In genomic region chr3:61562810-61563613, GRCh38 we compare ENCODE assay signal across 8 cellular contexts. TPM values are rescaled to one million over a fixed set of nuclear protein-coding genes. Genes with fewer than 3 reads are reported as not detected.
A peak's percentile ranks its signal among the peaks of the same experiment; 100 is the strongest.
DNase-seq lines count a peak whose midpoint lies in the region; ATAC-seq and TF ChIP-seq lines count a peak whose summit lies in the region.

No MANE protein-coding gene starts in this region.

- DNase-seq in activated naive CD4-positive, alpha-beta T cell treated with anti-CD3 and anti-CD28 coated beads for 36 hours, result no peak
- no peak for DNase-seq in activated naive CD4-positive, alpha-beta T cell treated with Interleukin-2 at 50 U/mL for 16 hours
- DNase-seq in anterior cingulate cortex (lab: John Stamatoyannopoulos, UW) (peak in 33 of 58 donors; percentile 1 to 54 (median 18)), iPS-NIHi11 (ENCODE audit: low spot score) (peak; percentile 28), smooth muscle cell (lab: John Stamatoyannopoulos, UW; ENCODE audit: unreplicated experiment) (peak; percentile 8), activated gamma-delta T cell treated with Interleukin-2 at 50 U/mL for 16 hours (no peak), A172 (ENCODE audit: low spot score) (no peak)

- H3K4me1 ChIP-seq in smooth muscle cell (ENCODE audit: low read depth), result peaks cover 12% of the 10 kb centered on the region

- no peaks in the 10 kb centered on the region for H3K36me3 Mint-ChIP-seq in activated naive CD4-positive, alpha-beta T cell treated with anti-CD3 and anti-CD28 coated beads for 36 hours (ENCODE audit: low read depth)

- peaks cover 61% of the 10 kb centered on the region for H3K27me3 Mint-ChIP-seq in activated naive CD4-positive, alpha-beta T cell treated with anti-CD3 and anti-CD28 coated beads for 36 hours (ENCODE audit: low read depth)

- H3K9me3 Mint-ChIP-seq in activated naive CD4-positive, alpha-beta T cell treated with anti-CD3 and anti-CD28 coated beads for 36 hours, result no peaks in the 10 kb centered on the region

- H3K4me2 ChIP-seq in smooth muscle cell, result peak overlapping the region; percentile 99

- peak overlapping the region; percentile 97 for H3K4me3 ChIP-seq in smooth muscle cell

- H3F3A ChIP-seq in smooth muscle cell (ENCODE audit: low read depth), result peaks cover 18% of the 10 kb centered on the region

- H3K9me3 ChIP-seq in smooth muscle cell (replicated peaks; ENCODE audit: low read depth), result no peaks in the 10 kb centered on the region

- H3K9ac ChIP-seq in smooth muscle cell (ENCODE audit: low read depth), result peak overlapping the region; percentile 61

- under 1% methylated on average over 48 of the region's 54 CpGs for WGBS in smooth muscle cell (ENCODE audit: low lambda C conversion rate)

- H3K27me3 ChIP-seq in smooth muscle cell (ENCODE audit: low read depth), result no peaks in the 10 kb centered on the region

- TF ChIP-seq CTCF in smooth muscle cell (IDR thresholded peaks at IDR 0.05; ENCODE audit: borderline replicate concordance, insufficient read depth, poor library complexity, severe bottlenecking), result no peak

- H3K27ac ChIP-seq in smooth muscle cell (ENCODE audit: low read depth), result no peak overlapping the region

- H4K20me1 ChIP-seq in smooth muscle cell (ENCODE audit: low read depth), result peaks cover 62% of the 10 kb centered on the region

- peak overlapping the region; percentile 49 for H3K4me3 Mint-ChIP-seq in activated naive CD4-positive, alpha-beta T cell treated with anti-CD3 and anti-CD28 coated beads for 36 hours

- intact Hi-C loops in activated naive CD4-positive, alpha-beta T cell treated with anti-CD3 and anti-CD28 coated beads for 36 hours (cut with micrococcal nuclease), result loop anchor here (5.0 kb wide), 3 partner anchors 334 to 624 kb away; no protein-coding TSS in a partner anchor

- H2AFZ ChIP-seq in smooth muscle cell (ENCODE audit: low read depth), result peak overlapping the region; percentile 85

- H3K27ac Mint-ChIP-seq in activated naive CD4-positive, alpha-beta T cell treated with anti-CD3 and anti-CD28 coated beads for 36 hours, result no peak overlapping the region

- H3K36me3 ChIP-seq in smooth muscle cell (ENCODE audit: low read depth), result no peaks in the 10 kb centered on the region

- H3K4me1 Mint-ChIP-seq in activated naive CD4-positive, alpha-beta T cell treated with anti-CD3 and anti-CD28 coated beads for 36 hours (ENCODE audit: low read depth), result peaks cover 21% of the 10 kb centered on the region

- CTCF ChIA-PET in activated naive CD4-positive, alpha-beta T cell treated with anti-CD3 and anti-CD28 coated beads for 36 hours (lab: Charles Lee), result interaction anchor here (0.7 to 1.1 kb wide), 2 partner anchors 35 to 44 kb away, joined by 3 read pairs; no protein-coding TSS in a partner anchor

- H3K79me2 ChIP-seq in smooth muscle cell (ENCODE audit: low read depth), result peaks cover 62% of the 10 kb centered on the region

- no peak for ATAC-seq in HG03175 (IDR thresholded peaks at IDR 0.05; ENCODE audit: unreplicated experiment)

RNA-seq across cellular contexts. Expression of gene PTPRG, which starts 1.6 kb away (rescaled TPM):
- total RNA-seq in activated naive CD4-positive, alpha-beta T cell treated with anti-CD3 and anti-CD28 coated beads for 36 hours, result under 1 TPM; 0.24 to 0.37 TPM
- total RNA-seq in smooth muscle cell, result 87.3 and 108 TPM in 2 replicates
- 20.0 and 21.2 TPM in 2 replicates for polyA plus RNA-seq in smooth muscle cell
- 5.6 and 7.3 TPM in 2 replicates for total RNA-seq in A172 (2014; rRNA removed; shearing (Covaris generic))

Comparison
In these comparisons a context has a peak if more than half of its experiments do, and no peak if none do; other contexts are left out.
1. DNase-seq: peak in anterior cingulate cortex (33 of 58), iPS-NIHi11 (single experiment) and smooth muscle cell (single experiment); none in activated naive CD4-positive, alpha-beta T cell treated with anti-CD3 and anti-CD28 coated beads for 36 hours (single experiment), activated naive CD4-positive, alpha-beta T cell treated with Interleukin-2 at 50 U/mL for 16 hours (single experiment), activated gamma-delta T cell treated with Interleukin-2 at 50 U/mL for 16 hours (single experiment) and A172 (single experiment).
2. RNA of gene PTPRG, which starts 1.6 kb away (total RNA-seq): 87.3 to 108 TPM in smooth muscle cell; 5.6 to 7.3 TPM in A172 and 0.24 to 0.37 TPM in activated naive CD4-positive, alpha-beta T cell treated with anti-CD3 and anti-CD28 coated beads for 36 hours; every median in the first group is over 10 times any median in the second.